ENCODE assay signal across 8 cellular contexts in the genomic region with DNA sequence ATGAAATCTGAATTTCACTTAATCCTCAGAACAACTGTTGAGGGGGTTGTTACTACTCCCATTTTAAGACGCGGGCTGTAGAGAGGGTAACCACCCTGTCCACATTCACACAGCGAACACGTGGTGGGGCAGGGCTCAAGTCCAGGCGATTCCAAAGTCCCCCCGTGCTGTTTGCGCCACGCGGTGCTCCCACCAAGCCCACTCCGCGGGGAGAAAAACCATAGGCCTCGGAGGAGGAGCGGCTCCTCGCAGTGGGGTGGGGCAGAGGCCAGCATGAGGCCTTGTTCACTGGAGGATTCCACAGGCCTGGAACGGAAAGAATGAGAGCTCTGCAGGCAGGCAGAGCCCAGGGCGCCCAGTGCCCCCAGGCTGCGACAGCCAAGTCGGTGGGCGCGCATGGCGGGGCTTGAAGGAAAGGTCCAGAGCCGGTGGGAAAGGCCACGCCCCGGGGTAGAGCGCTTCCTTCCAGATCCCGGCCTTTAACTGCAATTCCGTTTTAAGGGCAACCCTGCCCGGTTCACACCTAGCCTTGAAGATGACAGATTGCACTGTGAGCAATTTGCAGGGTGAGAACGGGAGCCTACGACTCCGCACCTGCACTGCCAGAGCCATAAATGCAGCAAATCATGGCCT.
DNase-seq lines count a peak whose midpoint lies in the region; ATAC-seq and TF ChIP-seq lines count a peak whose summit lies in the region.

No MANE protein-coding gene starts in this region.

- ATAC-seq in HG02973 (IDR thresholded peaks at IDR 0.05; ENCODE audit: unreplicated experiment) (peak; percentile 3), HG03095 (IDR thresholded peaks at IDR 0.05; ENCODE audit: unreplicated experiment) (no peak)
- peak; percentile 38 to 47 for ATAC-seq in naive thymus-derived CD8-positive, alpha-beta T cell

- no peak for TF ChIP-seq EP300 in transverse colon (IDR thresholded peaks at IDR 0.05; ENCODE audit: low read depth)

- peak overlapping the region; percentile 88 to 97 (median 94) for H3K4me3 Mint-ChIP-seq in naive thymus-derived CD8-positive, alpha-beta T cell

- H3K4me1 Mint-ChIP-seq in naive thymus-derived CD8-positive, alpha-beta T cell, result peaks cover 25 to 62% (median 55%) of the 10 kb centered on the region in 4 donors

- intact Hi-C loops in transverse colon (cut with DNase I; ENCODE audit: low total_unique reads), result loop anchor here (1.0 to 5.0 kb wide), 2 partner anchors 162 to 307 kb away; partner anchors contain the start of gene TBL1XR1

- peak overlapping the region; percentile 91 to 97 (median 94) for H3K27ac ChIP-seq in transverse colon

- H3K27me3 ChIP-seq in transverse colon, result no peaks in the 10 kb centered on the region

- peaks cover 0 to 4% (median 0%) of the 10 kb centered on the region in 9 donors for H3K9me3 Mint-ChIP-seq in naive thymus-derived CD8-positive, alpha-beta T cell

- TF ChIP-seq CTCF in GM13977 (IDR thresholded peaks at IDR 0.05; ENCODE audit: extremely low read depth, insufficient read depth, missing control alignments), result no peak
- no peak for TF ChIP-seq CTCF in epithelial cell of esophagus (IDR thresholded peaks at IDR 0.05; ENCODE audit: insufficient read depth, low read depth, low read length, missing control alignments)
- no peak for TF ChIP-seq CTCF in transverse colon (IDR thresholded peaks at IDR 0.05)

- H3K9me3 ChIP-seq in transverse colon, result no peaks in the 10 kb centered on the region

- POLR2A ChIA-PET in naive thymus-derived CD8-positive, alpha-beta T cell (lab: Charles Lee), result interaction anchor here (0.6 to 7.9 kb wide), 23 partner anchors 27 to 725 kb away, joined by 3 to 255 read pairs (median 4); partner anchors contain the start of gene TBL1XR1

- TF ChIP-seq POLR2A in transverse colon (IDR thresholded peaks at IDR 0.05), result peak; percentile 4

- peaks cover 0 to 3% (median 0%) of the 10 kb centered on the region in 5 donors for H3K27me3 Mint-ChIP-seq in naive thymus-derived CD8-positive, alpha-beta T cell

- H3K4me3 ChIP-seq in epithelial cell of esophagus (ENCODE audit: low read length) (peak overlapping the region; percentile 32), transverse colon (peak overlapping the region in 3 of 4 donors; percentile 24 to 47 (median 36))

- no peaks in the 10 kb centered on the region for H3K36me3 ChIP-seq in transverse colon

- 7% methylated on average over 31 of the region's 31 CpGs; no CpG with 5 or more reads in 1 of the 2 donors for WGBS in transverse colon (ENCODE audit: low coverage in 1 of 2), 2 donors

- H3K36me3 Mint-ChIP-seq in naive thymus-derived CD8-positive, alpha-beta T cell, result peaks cover 0 to 3% (median 1%) of the 10 kb centered on the region in 3 donors

- DNase-seq in GM13977 (ENCODE audit: low spot score), result peak; percentile 58
- DNase-seq in NCI-H524 treated with DMSO at 0.1 percent for 48 hours (lab: John Stamatoyannopoulos, UW), result peak; percentile 29
- DNase-seq in activated CD8-positive, alpha-beta memory T cell treated with anti-CD3 and anti-CD28 coated beads, Interleukin-2, amount 50 U/mL, for 48 hours, result peak; percentile 77
- peak; percentile 76 for DNase-seq in epithelial cell of esophagus (ENCODE audit: low read depth)
- peak in 7 of 10 donors; percentile 13 to 70 (median 31) for DNase-seq in naive thymus-derived CD8-positive, alpha-beta T cell
- peak; percentile 82 for DNase-seq in transverse colon

- H3K4me1 ChIP-seq in transverse colon, result peaks cover 38 to 68% (median 62%) of the 10 kb centered on the region in 4 donors

- peak overlapping the region; percentile 81 to 100 (median 99) for H3K27ac Mint-ChIP-seq in naive thymus-derived CD8-positive, alpha-beta T cell

- in situ Hi-C loops in GM13977 (cut with MboI; ENCODE audit: low pct_unique_long_range_greater_than_20kb, low sequenced_read_pairs, unreplicated experiment), result no loop called here
- in situ Hi-C loops in transverse colon (cut with MboI; ENCODE audit: low pct_ligation_motif_present in 1 of 4, low pct_unique_long_range_greater_than_20kb in 1 of 4, low sequenced_read_pairs in 3 of 4), result loop anchor here in 2 of 4 donors (10.0 to 25.0 kb wide), 4 partner anchors 164 to 304 kb away; partner anchors contain the start of gene TBL1XR1 (in 2 of the 2)

Comparison
In these comparisons a context has a peak if more than half of its experiments do, and no peak if none do; other contexts are left out.
1. DNase-seq: peak in every context shown above with its lines; median percentile 82 in transverse colon; 77 in activated CD8-positive, alpha-beta memory T cell treated with anti-CD3 and anti-CD28 coated beads, Interleukin-2, amount 50 U/mL, for 48 hours; 76 in epithelial cell of esophagus; 58 in GM13977; 31 in naive thymus-derived CD8-positive, alpha-beta T cell; 29 in NCI-H524 treated with DMSO at 0.1 percent for 48 hours.